Comparison of ENCODE assay signal across 8 cellular contexts in the genomic region with DNA sequence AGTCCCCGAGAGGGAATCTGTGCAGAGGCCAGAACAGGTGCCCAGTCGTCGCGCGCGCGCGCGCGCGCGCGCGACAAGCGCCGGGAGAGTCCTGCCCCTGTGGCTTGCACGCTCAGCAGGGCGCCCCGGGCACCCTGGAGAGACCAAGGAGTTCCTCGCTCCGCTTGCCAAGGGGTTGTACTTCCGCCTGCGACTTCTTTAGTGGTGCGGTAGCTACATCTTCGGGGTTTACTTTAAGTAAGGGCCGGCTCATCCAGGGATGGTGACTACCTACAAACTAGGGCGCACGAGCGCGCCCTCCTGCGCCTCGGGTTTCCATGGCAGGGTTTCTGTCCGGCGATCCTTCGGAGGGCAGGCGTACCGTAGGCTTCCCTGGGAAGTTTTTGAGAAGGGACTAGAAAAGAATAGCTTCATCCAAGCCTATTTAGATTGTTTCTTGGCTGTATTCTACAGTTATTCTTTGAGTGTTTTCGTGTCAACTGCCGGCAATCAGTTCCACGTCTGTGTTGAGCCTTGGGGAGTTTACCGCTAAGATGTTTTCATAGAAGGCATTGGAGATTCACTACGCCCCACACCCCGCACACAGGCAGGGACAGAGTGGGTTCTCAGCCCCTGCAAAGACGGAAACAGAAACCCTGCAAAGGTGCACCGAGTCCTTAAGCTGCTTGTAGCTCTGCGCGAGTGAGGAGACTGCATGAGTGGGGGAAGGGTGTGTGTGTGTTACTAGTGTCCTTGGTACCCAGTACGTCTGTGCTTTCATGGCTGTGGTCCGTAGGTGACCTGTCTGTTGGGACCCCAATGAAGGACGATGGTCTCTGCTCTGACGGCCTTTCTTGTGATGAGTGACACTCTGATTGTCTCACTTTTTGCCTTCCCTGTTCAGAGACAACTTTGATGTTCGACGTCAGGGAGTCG. TPM values are rescaled to one million over a fixed set of nuclear protein-coding genes. Genes with fewer than 3 reads are reported as not detected.
DNase-seq lines count a peak whose midpoint lies in the region; ATAC-seq and TF ChIP-seq lines count a peak whose summit lies in the region.

No MANE protein-coding gene starts in this region.

- H4K20me1 ChIP-seq in mammary epithelial cell (ENCODE audit: insufficient read depth, low read length): peaks cover 2% of the 10 kb centered on the region

- no peaks in the 10 kb centered on the region for H3K79me2 ChIP-seq in mammary epithelial cell (ENCODE audit: insufficient read depth, low read length)

- intact Hi-C loops in mammary epithelial cell (cut with micrococcal nuclease): no loop called here

- DNase-seq in AG09309 (ENCODE audit: low read depth) (no peak), GM13977 (ENCODE audit: low spot score) (peak; percentile 70), NT2/D1 (ENCODE audit: low read depth, low spot score) (no peak), mammary epithelial cell (peak; percentile 65), NCI-H1092 (lab: John Stamatoyannopoulos, UW) (no peak)

- H3K36me3 ChIP-seq in NT2/D1 (ENCODE audit: insufficient read depth, insufficient read length, low read length): no peaks in the 10 kb centered on the region
- H3K36me3 ChIP-seq in mammary epithelial cell (ENCODE audit: insufficient read depth, low read length): no peaks in the 10 kb centered on the region

- ATAC-seq in HG03025 (IDR thresholded peaks at IDR 0.05; ENCODE audit: low FRiP score, unreplicated experiment) (no peak), GM21360 (IDR thresholded peaks at IDR 0.05; ENCODE audit: unreplicated experiment) (no peak)

- H2AFZ ChIP-seq in mammary epithelial cell (ENCODE audit: low read depth, low read length): peak overlapping the region; percentile 63

- TF ChIP-seq CTCF in AG09309 (IDR thresholded peaks at IDR 0.05; ENCODE audit: control insufficient read depth, insufficient read depth, low read depth, low read length, missing control alignments) (no peak), GM13977 (IDR thresholded peaks at IDR 0.05; ENCODE audit: extremely low read depth, insufficient read depth, missing control alignments) (no peak), mammary epithelial cell (conservative IDR thresholded peaks at IDR 0.05 in 1 of 2, IDR thresholded peaks at IDR 0.05 in 1 of 2; ENCODE audit: extremely low read depth in 1 of 2, insufficient read depth in 1 of 2, low read depth in 1 of 2, low read length in 2 of 2) (peak in 1 of 2 donors; percentile 5)

- peak overlapping the region; percentile 36 for H3K4me3 ChIP-seq in AG09309 (ENCODE audit: control insufficient read depth, low read depth, low read length)
- peak overlapping the region; percentile 39 for H3K4me3 ChIP-seq in NT2/D1 (ENCODE audit: insufficient read length, low read depth)
- peak overlapping the region in 1 of 3 experiments; percentile 53 for H3K4me3 ChIP-seq in mammary epithelial cell (replicated peaks in 1 of 3; ENCODE audit: insufficient read depth in 1 of 3, low read depth in 2 of 3, low read length in 3 of 3)
- peak overlapping the region; percentile 15 for H3K4me3 ChIP-seq in mononuclear cell (ENCODE audit: low read length)

- peaks cover 36% of the 10 kb centered on the region for H3K4me1 ChIP-seq in NT2/D1 (ENCODE audit: insufficient read depth, insufficient read length)
- peaks cover 18% of the 10 kb centered on the region for H3K4me1 ChIP-seq in mammary epithelial cell (ENCODE audit: insufficient read depth, low read length)
- peaks cover 65% of the 10 kb centered on the region for H3K4me1 ChIP-seq in mononuclear cell (ENCODE audit: insufficient read depth, low read length)

- peak overlapping the region; percentile 99 for H3K4me2 ChIP-seq in mammary epithelial cell (ENCODE audit: insufficient read depth, low read depth, low read length)

- BruUV-seq in mammary epithelial cell (replicated peaks; lab: Mats Ljungman, UMichigan): no TSS peak

- H3K9ac ChIP-seq in NT2/D1 (ENCODE audit: insufficient read length, low read depth) (peak overlapping the region; percentile 34), mammary epithelial cell (ENCODE audit: insufficient read depth, low read length) (no peak overlapping the region)

- no peak overlapping the region for H3K27ac ChIP-seq in mammary epithelial cell (ENCODE audit: insufficient read depth, low read depth, low read length)

- WGBS in mammary epithelial cell (ENCODE audit: low coverage, missing lambda C conversion rate): 2% methylated on average over 40 of the region's 54 CpGs

- H3K9me3 ChIP-seq in NT2/D1 (ENCODE audit: insufficient read depth, low read length) (no peaks in the 10 kb centered on the region), mammary epithelial cell (replicated peaks; ENCODE audit: insufficient read depth, low read length) (no peaks in the 10 kb centered on the region), mononuclear cell (ENCODE audit: low read depth, low read length) (no peaks in the 10 kb centered on the region)

- dilution Hi-C loops in mammary epithelial cell (cut with HindIII; ENCODE audit: low sequenced_read_pairs): no loop called here

- in situ Hi-C loops in GM13977 (cut with MboI; ENCODE audit: low pct_unique_long_range_greater_than_20kb, low sequenced_read_pairs, unreplicated experiment) (no loop called here), mammary epithelial cell (cut with MboI; ENCODE audit: low sequenced_read_pairs in 2 of 2) (no loop called here)

- CTCF ChIA-PET in mammary epithelial cell (lab: Charles Lee; ENCODE audit: low non-redundant PET): no interaction called here

- H3K27me3 ChIP-seq in NT2/D1 (ENCODE audit: insufficient read depth, insufficient read length) (peaks cover 94% of the 10 kb centered on the region), mammary epithelial cell (ENCODE audit: insufficient read depth, low read length) (peaks cover 60% of the 10 kb centered on the region), mononuclear cell (ENCODE audit: insufficient read depth, low read length) (peaks cover 92% of the 10 kb centered on the region)

RNA-seq across cellular contexts. Expression of a gene that starts 1.7 kb away (rescaled TPM):
- total RNA-seq in mammary epithelial cell (not detected), mononuclear cell (0.10 TPM)
- polyA plus RNA-seq in mammary epithelial cell: not detected
- 0.16 TPM for polyA minus RNA-seq in mammary epithelial cell

Comparison
In these comparisons a context has a peak if more than half of its experiments do, and no peak if none do; other contexts are left out.
1. DNase-seq: peak in GM13977 (single experiment) and mammary epithelial cell (single experiment); none in AG09309 (single experiment), NT2/D1 (single experiment) and NCI-H1092 (single experiment).